In the genomic region with DNA sequence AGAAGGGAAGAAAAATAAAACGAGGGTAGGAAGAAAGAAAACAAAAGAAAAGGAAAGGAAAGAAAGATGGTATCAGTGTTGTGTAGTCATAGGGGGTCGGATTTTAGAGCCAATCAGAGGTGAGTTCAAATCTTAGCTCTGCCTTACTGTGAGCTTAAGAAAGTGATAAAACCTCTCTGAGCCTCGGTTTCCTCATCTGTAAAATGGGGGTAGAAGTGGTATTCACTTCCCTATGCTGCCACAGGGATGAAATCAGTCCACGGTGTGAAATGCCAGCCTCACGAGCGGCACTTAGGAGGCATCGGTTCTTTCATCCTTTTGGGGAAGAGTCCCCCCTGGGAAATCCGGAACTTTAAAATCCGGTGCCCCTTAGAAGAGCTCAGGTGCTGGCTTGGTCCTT, we compare ENCODE assay signal across 2 cellular contexts.
A peak's percentile ranks its signal among the peaks of the same experiment; 100 is the strongest.
TF ChIP-seq lines count a peak whose summit lies in the region.

No MANE protein-coding gene starts in this region.

TF ChIP-seq in HepG2, 621 proteins besides CTCF, POLR2A, EP300 and RAD21:
- TF ChIP-seq ZNF629 (CRISPR knock-in tag; conservative IDR thresholded peaks at IDR 0.05) (peak; percentile 62), ZNF121 (CRISPR knock-in tag; IDR thresholded peaks at IDR 0.05) (no peak)
TF ChIP-seq in HepG2: peak in this region for 1.

TF ChIP-seq in K562, 482 proteins besides CTCF, POLR2A, EP300 and RAD21:
- TF ChIP-seq PHF20 (IDR thresholded peaks at IDR 0.05; ENCODE audit: partially characterized antibody) (no peak), NEUROD1 (IDR thresholded peaks at IDR 0.05; ENCODE audit: borderline replicate concordance, low read depth, low read length, partially characterized antibody) (no peak), SMARCA5 (IDR thresholded peaks at IDR 0.05) (peak; percentile 48; the same call in 1 of the 2 replicates), CBX5 (IDR thresholded peaks at IDR 0.05; ENCODE audit: borderline replicate concordance, low read depth) (no peak), ZNF212 (CRISPR knock-in tag; IDR thresholded peaks at IDR 0.05) (no peak), SIN3A (IDR thresholded peaks at IDR 0.05; ENCODE audit: borderline replicate concordance in 2 of 2, control insufficient read depth in 1 of 2, low read depth in 2 of 2, low read length in 2 of 2) (no peak), BCOR (IDR thresholded peaks at IDR 0.05) (peak; percentile 86), PML (IDR thresholded peaks at IDR 0.05; ENCODE audit: low read length) (no peak), RBM25 (IDR thresholded peaks at IDR 0.05; ENCODE audit: low read depth, low read length, severe bottlenecking) (peak; percentile 96), ZNF431 (CRISPR knock-in tag; IDR thresholded peaks at IDR 0.05) (no peak), U2AF1 (optimal IDR thresholded peaks at IDR 0.05; ENCODE audit: low read depth, low read length) (no peak), ADNP (tag; IDR thresholded peaks at IDR 0.05) (peak; percentile 65; the same call in 1 of the 2 replicates), NBN (IDR thresholded peaks at IDR 0.05; ENCODE audit: low read depth) (no peak), MEF2A (IDR thresholded peaks at IDR 0.05; ENCODE audit: control insufficient read depth, low read depth, low read length) (no peak), ZNF589 (CRISPR knock-in tag; IDR thresholded peaks at IDR 0.05; ENCODE audit: low read depth) (no peak), NFIX (CRISPR knock-in tag; IDR thresholded peaks at IDR 0.05; ENCODE audit: low read depth) (no peak), KDM1A (IDR thresholded peaks at IDR 0.05) (peak; percentile 44 to 65; a peak in 3 of 4 replicates)
- TF ChIP-seq, protein P1, sequence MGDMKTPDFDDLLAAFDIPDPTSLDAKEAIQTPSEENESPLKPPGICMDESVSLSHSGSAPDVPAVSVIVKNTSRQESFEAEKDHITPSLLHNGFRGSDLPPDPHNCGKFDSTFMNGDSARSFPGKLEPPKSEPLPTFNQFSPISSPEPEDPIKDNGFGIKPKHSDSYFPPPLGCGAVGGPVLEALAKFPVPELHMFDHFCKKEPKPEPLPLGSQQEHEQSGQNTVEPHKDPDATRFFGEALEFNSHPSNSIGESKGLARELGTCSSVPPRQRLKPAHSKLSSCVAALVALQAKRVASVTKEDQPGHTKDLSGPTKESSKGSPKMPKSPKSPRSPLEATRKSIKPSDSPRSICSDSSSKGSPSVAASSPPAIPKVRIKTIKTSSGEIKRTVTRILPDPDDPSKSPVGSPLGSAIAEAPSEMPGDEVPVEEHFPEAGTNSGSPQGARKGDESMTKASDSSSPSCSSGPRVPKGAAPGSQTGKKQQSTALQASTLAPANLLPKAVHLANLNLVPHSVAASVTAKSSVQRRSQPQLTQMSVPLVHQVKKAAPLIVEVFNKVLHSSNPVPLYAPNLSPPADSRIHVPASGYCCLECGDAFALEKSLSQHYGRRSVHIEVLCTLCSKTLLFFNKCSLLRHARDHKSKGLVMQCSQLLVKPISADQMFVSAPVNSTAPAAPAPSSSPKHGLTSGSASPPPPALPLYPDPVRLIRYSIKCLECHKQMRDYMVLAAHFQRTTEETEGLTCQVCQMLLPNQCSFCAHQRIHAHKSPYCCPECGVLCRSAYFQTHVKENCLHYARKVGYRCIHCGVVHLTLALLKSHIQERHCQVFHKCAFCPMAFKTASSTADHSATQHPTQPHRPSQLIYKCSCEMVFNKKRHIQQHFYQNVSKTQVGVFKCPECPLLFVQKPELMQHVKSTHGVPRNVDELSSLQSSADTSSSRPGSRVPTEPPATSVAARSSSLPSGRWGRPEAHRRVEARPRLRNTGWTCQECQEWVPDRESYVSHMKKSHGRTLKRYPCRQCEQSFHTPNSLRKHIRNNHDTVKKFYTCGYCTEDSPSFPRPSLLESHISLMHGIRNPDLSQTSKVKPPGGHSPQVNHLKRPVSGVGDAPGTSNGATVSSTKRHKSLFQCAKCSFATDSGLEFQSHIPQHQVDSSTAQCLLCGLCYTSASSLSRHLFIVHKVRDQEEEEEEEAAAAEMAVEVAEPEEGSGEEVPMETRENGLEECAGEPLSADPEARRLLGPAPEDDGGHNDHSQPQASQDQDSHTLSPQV (IDR thresholded peaks at IDR 0.05): no peak
- TF ChIP-seq, protein P2, sequence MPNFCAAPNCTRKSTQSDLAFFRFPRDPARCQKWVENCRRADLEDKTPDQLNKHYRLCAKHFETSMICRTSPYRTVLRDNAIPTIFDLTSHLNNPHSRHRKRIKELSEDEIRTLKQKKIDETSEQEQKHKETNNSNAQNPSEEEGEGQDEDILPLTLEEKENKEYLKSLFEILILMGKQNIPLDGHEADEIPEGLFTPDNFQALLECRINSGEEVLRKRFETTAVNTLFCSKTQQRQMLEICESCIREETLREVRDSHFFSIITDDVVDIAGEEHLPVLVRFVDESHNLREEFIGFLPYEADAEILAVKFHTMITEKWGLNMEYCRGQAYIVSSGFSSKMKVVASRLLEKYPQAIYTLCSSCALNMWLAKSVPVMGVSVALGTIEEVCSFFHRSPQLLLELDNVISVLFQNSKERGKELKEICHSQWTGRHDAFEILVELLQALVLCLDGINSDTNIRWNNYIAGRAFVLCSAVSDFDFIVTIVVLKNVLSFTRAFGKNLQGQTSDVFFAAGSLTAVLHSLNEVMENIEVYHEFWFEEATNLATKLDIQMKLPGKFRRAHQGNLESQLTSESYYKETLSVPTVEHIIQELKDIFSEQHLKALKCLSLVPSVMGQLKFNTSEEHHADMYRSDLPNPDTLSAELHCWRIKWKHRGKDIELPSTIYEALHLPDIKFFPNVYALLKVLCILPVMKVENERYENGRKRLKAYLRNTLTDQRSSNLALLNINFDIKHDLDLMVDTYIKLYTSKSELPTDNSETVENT (CRISPR knock-in tag; IDR thresholded peaks at IDR 0.05): no peak
- TF ChIP-seq, protein P3, sequence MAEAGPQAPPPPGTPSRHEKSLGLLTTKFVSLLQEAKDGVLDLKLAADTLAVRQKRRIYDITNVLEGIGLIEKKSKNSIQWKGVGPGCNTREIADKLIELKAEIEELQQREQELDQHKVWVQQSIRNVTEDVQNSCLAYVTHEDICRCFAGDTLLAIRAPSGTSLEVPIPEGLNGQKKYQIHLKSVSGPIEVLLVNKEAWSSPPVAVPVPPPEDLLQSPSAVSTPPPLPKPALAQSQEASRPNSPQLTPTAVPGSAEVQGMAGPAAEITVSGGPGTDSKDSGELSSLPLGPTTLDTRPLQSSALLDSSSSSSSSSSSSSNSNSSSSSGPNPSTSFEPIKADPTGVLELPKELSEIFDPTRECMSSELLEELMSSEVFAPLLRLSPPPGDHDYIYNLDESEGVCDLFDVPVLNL (CRISPR knock-in tag; IDR thresholded peaks at IDR 0.05; ENCODE audit: low read depth): no peak
- TF ChIP-seq, protein P4, sequence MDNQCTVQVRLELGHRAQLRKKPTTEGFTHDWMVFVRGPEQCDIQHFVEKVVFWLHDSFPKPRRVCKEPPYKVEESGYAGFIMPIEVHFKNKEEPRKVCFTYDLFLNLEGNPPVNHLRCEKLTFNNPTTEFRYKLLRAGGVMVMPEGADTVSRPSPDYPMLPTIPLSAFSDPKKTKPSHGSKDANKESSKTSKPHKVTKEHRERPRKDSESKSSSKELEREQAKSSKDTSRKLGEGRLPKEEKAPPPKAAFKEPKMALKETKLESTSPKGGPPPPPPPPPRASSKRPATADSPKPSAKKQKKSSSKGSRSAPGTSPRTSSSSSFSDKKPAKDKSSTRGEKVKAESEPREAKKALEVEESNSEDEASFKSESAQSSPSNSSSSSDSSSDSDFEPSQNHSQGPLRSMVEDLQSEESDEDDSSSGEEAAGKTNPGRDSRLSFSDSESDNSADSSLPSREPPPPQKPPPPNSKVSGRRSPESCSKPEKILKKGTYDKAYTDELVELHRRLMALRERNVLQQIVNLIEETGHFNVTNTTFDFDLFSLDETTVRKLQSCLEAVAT (IDR thresholded peaks at IDR 0.05): no peak
- TF ChIP-seq, protein P5, sequence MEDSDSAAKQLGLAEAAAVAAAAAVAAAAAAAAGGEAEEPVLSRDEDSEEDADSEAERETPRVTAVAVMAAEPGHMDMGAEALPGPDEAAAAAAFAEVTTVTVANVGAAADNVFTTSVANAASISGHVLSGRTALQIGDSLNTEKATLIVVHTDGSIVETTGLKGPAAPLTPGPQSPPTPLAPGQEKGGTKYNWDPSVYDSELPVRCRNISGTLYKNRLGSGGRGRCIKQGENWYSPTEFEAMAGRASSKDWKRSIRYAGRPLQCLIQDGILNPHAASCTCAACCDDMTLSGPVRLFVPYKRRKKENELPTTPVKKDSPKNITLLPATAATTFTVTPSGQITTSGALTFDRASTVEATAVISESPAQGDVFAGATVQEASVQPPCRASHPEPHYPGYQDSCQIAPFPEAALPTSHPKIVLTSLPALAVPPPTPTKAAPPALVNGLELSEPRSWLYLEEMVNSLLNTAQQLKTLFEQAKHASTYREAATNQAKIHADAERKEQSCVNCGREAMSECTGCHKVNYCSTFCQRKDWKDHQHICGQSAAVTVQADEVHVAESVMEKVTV (CRISPR knock-in tag; IDR thresholded peaks at IDR 0.05): no peak
- TF ChIP-seq, protein P6, sequence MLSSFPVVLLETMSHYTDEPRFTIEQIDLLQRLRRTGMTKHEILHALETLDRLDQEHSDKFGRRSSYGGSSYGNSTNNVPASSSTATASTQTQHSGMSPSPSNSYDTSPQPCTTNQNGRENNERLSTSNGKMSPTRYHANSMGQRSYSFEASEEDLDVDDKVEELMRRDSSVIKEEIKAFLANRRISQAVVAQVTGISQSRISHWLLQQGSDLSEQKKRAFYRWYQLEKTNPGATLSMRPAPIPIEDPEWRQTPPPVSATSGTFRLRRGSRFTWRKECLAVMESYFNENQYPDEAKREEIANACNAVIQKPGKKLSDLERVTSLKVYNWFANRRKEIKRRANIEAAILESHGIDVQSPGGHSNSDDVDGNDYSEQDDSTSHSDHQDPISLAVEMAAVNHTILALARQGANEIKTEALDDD (IDR thresholded peaks at IDR 0.05): no peak
